ENCODE assay signal across 1 cellular context in the genomic region with DNA sequence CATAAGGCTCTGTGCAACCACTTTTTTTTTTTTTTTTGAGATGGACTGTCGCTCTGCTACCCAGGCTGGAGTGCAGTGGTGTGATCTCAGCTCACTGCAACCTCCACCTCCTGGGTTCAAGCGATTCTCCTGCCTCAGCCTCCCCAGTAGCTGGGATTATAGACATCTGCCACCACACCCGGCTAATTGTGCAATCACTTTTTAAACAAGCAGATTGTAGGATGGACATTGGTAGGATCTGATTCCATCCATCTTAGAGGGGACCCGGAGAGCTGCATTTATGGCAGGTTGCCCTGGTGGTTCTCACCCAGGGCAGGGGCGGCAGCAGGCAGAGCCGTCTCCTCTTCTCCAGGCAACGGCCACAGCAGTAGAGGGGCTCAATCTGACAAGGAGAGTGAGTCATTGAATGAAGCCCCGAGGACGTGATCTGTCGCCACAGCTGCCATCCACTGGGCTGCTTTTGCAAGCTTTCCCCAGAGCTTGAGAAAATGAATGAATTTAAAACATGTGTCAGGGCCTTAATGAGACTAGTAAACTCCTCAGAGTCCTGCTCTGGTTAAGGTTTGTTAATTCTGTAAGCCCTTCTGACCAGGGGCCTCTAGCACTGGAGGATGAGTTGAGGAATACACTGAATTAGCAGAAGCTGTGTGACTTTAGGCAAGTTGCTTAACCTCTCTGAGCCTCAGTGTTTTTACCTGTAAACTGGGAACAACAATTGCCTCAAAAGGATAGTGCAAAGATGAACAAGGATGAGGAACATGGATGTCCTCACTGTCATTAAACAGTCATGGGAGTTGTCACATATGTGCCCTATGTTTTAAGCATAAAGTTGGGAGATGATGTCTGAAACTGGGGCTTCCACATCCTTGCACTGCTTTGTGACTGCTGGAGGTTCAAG.
TF ChIP-seq lines count a peak whose summit lies in the region.

No MANE protein-coding gene starts in this region.

TF ChIP-seq in SK-N-SH, 30 proteins besides CTCF, POLR2A, EP300 and RAD21 (continued from another document):
- TF ChIP-seq, protein P1, sequence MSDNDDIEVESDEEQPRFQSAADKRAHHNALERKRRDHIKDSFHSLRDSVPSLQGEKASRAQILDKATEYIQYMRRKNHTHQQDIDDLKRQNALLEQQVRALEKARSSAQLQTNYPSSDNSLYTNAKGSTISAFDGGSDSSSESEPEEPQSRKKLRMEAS (IDR thresholded peaks at IDR 0.05; ENCODE audit: low read depth), result no peak
- TF ChIP-seq RXRA (IDR thresholded peaks at IDR 0.05; ENCODE audit: borderline replicate concordance, low read depth), result no peak
- no peak for TF ChIP-seq NRF1 (IDR thresholded peaks at IDR 0.05; ENCODE audit: low read depth, low read length)
- no peak for TF ChIP-seq ELF1 (IDR thresholded peaks at IDR 0.05)
- TF ChIP-seq CHD2 (IDR thresholded peaks at IDR 0.05; ENCODE audit: low read length, partially characterized antibody), result no peak
